In genomic region chr14:75662966-75663365, GRCh38 we compare ENCODE assay signal across 14 cellular contexts. TPM values are rescaled to one million over a fixed set of nuclear protein-coding genes. Genes with fewer than 3 reads are reported as not detected.
DNase-seq lines count a peak whose midpoint lies in the region; ATAC-seq and TF ChIP-seq lines count a peak whose summit lies in the region.
"Had no signal": no experiment of that assay in that cellular context is flagged by ENCODE, and none has a peak within 500 bp of the region (broad histone marks: within the 10 kb centered on the region; RNA-seq: fewer than 3 reads in every experiment).

No MANE protein-coding gene starts in this region.

- peak overlapping the region; percentile 39 for H3K4me3 Mint-ChIP-seq in T-helper 2 cell treated with Interferon-gamma antibody and Interleukin-4, amounts not matched to agents 5 μg/mL and 100 μg/mL, for 36 hours
- H3K4me3 Mint-ChIP-seq in activated CD8-positive, alpha-beta T cell treated with anti-CD3 and anti-CD28 coated beads for 36 hours: peak overlapping the region; percentile 17
- H3K4me3 Mint-ChIP-seq in natural killer cell treated with Interleukin-12 subunit alpha and Interleukin-12 subunit beta and Interleukin-15 and Interleukin-18, amount 100 ng/mL, for 72 hours: peak overlapping the region; percentile 13

- no peaks in the 10 kb centered on the region for H3K4me1 ChIP-seq in A673 (ENCODE audit: insufficient read depth, low read length, poor library complexity, severe bottlenecking)

- ATAC-seq in activated CD8-positive, alpha-beta T cell treated with anti-CD3 and anti-CD28 coated beads for 36 hours: no peak
- no peak for ATAC-seq in natural killer cell treated with Interleukin-12 subunit alpha and Interleukin-12 subunit beta and Interleukin-15 and Interleukin-18, amount 100 ng/mL, for 72 hours
- ATAC-seq in GM18861 (IDR thresholded peaks at IDR 0.05; ENCODE audit: unreplicated experiment) (no peak), HG02852 (IDR thresholded peaks at IDR 0.05; ENCODE audit: unreplicated experiment) (no peak)
- ATAC-seq: left colon had no signal

- peaks cover 22% of the 10 kb centered on the region for H3K36me3 ChIP-seq in A673 (ENCODE audit: insufficient read depth, low read length, poor library complexity, severe bottlenecking)
- H3K36me3 ChIP-seq: right atrium auricular region had no signal

- no peak overlapping the region for H3K27ac Mint-ChIP-seq in T-helper 2 cell treated with Interferon-gamma antibody and Interleukin-4, amounts not matched to agents 5 μg/mL and 100 μg/mL, for 36 hours
- H3K27ac Mint-ChIP-seq in activated CD8-positive, alpha-beta T cell treated with anti-CD3 and anti-CD28 coated beads for 36 hours: no peak overlapping the region
- no peak overlapping the region for H3K27ac Mint-ChIP-seq in natural killer cell treated with Interleukin-12 subunit alpha and Interleukin-12 subunit beta and Interleukin-15 and Interleukin-18, amount 100 ng/mL, for 72 hours

- TF ChIP-seq CTCF in activated CD8-positive, alpha-beta T cell treated with anti-CD3 and anti-CD28 coated beads for 36 hours (IDR thresholded peaks at IDR 0.05): no peak
- TF ChIP-seq CTCF in A673 (conservative IDR thresholded peaks at IDR 0.05; ENCODE audit: low read depth, low read length): no peak

- POLR2A ChIA-PET in activated CD8-positive, alpha-beta T cell treated with anti-CD3 and anti-CD28 coated beads for 36 hours (lab: Charles Lee): interaction anchor here (1.0 kb wide), 1 partner anchor 307 kb away, joined by 3 read pairs; no protein-coding TSS in a partner anchor
- POLR2A ChIA-PET in A673 (lab: Charles Lee; ENCODE audit: low non-redundant PET): no interaction called here

- no peaks in the 10 kb centered on the region for H3K27me3 ChIP-seq in A673 (replicated peaks; ENCODE audit: insufficient read depth, low read depth, low read length, poor library complexity)
- H3K27me3 ChIP-seq: right atrium auricular region, transverse colon had no signal

- peaks cover 8% of the 10 kb centered on the region for H3K36me3 Mint-ChIP-seq in T-helper 2 cell treated with Interferon-gamma antibody and Interleukin-4, amounts not matched to agents 5 μg/mL and 100 μg/mL, for 36 hours (ENCODE audit: low read depth)
- H3K36me3 Mint-ChIP-seq in activated CD8-positive, alpha-beta T cell treated with anti-CD3 and anti-CD28 coated beads for 36 hours (ENCODE audit: low read depth): peaks cover 8% of the 10 kb centered on the region
- no peaks in the 10 kb centered on the region for H3K36me3 Mint-ChIP-seq in natural killer cell treated with Interleukin-12 subunit alpha and Interleukin-12 subunit beta and Interleukin-15 and Interleukin-18, amount 100 ng/mL, for 72 hours

- H3K9me3 Mint-ChIP-seq in T-helper 2 cell treated with Interferon-gamma antibody and Interleukin-4, amounts not matched to agents 5 μg/mL and 100 μg/mL, for 36 hours: no peaks in the 10 kb centered on the region
- no peaks in the 10 kb centered on the region for H3K9me3 Mint-ChIP-seq in activated CD8-positive, alpha-beta T cell treated with anti-CD3 and anti-CD28 coated beads for 36 hours
- no peaks in the 10 kb centered on the region for H3K9me3 Mint-ChIP-seq in natural killer cell treated with Interleukin-12 subunit alpha and Interleukin-12 subunit beta and Interleukin-15 and Interleukin-18, amount 100 ng/mL, for 72 hours

- H3K9me3 ChIP-seq in A673 (ENCODE audit: low read depth, low read length, poor library complexity, severe bottlenecking): no peaks in the 10 kb centered on the region
- H3K9me3 ChIP-seq: right atrium auricular region, transverse colon had no signal

- H3K27me3 Mint-ChIP-seq in T-helper 2 cell treated with Interferon-gamma antibody and Interleukin-4, amounts not matched to agents 5 μg/mL and 100 μg/mL, for 36 hours (ENCODE audit: low read depth): no peaks in the 10 kb centered on the region
- H3K27me3 Mint-ChIP-seq in activated CD8-positive, alpha-beta T cell treated with anti-CD3 and anti-CD28 coated beads for 36 hours: no peaks in the 10 kb centered on the region
- H3K27me3 Mint-ChIP-seq in natural killer cell treated with Interleukin-12 subunit alpha and Interleukin-12 subunit beta and Interleukin-15 and Interleukin-18, amount 100 ng/mL, for 72 hours: no peaks in the 10 kb centered on the region

- no peak overlapping the region for H3K4me3 ChIP-seq in A673 (ENCODE audit: low read depth, low read length, poor library complexity, severe bottlenecking)
- H3K4me3 ChIP-seq: right atrium auricular region, transverse colon had no signal

- no TSS peak for BruUV-seq in A673 (replicated peaks; lab: Mats Ljungman, UMichigan)

- H3K27ac ChIP-seq in A673 (ENCODE audit: low read depth, low read length, poor library complexity, severe bottlenecking): no peak overlapping the region
- H3K27ac ChIP-seq: right atrium auricular region, transverse colon had no signal

- peaks cover 20% of the 10 kb centered on the region for H3K4me1 Mint-ChIP-seq in T-helper 2 cell treated with Interferon-gamma antibody and Interleukin-4, amounts not matched to agents 5 μg/mL and 100 μg/mL, for 36 hours (ENCODE audit: low read depth)
- H3K4me1 Mint-ChIP-seq in activated CD8-positive, alpha-beta T cell treated with anti-CD3 and anti-CD28 coated beads for 36 hours (ENCODE audit: low read depth): peaks cover 17% of the 10 kb centered on the region
- H3K4me1 Mint-ChIP-seq in natural killer cell treated with Interleukin-12 subunit alpha and Interleukin-12 subunit beta and Interleukin-15 and Interleukin-18, amount 100 ng/mL, for 72 hours (ENCODE audit: low read depth in 2 of 2): peaks cover 13 to 25% of the 10 kb centered on the region in 2 donors

- CTCF ChIA-PET in activated CD8-positive, alpha-beta T cell treated with anti-CD3 and anti-CD28 coated beads for 36 hours (lab: Charles Lee): interaction anchor here (0.6 to 2.2 kb wide), 3 partner anchors 8 to 320 kb away, joined by 3 to 11 read pairs (median 5); no protein-coding TSS in a partner anchor
- CTCF ChIA-PET in A673 (lab: Charles Lee): no interaction called here

- no peak for DNase-seq in T-helper 2 cell treated with Interferon-gamma antibody and Interleukin-4, amounts not matched to agents 5 μg/mL and 100 μg/mL, for 36 hours (ENCODE audit: low spot score)
- DNase-seq in T-helper 2 cell (no peak), HCEC 1CT (peak; percentile 47), A673 (ENCODE audit: low spot score) (no peak)
- no peak for DNase-seq in activated CD8-positive, alpha-beta T cell treated with anti-CD3 and anti-CD28 coated beads for 36 hours
- DNase-seq in natural killer cell treated with Interleukin-12 subunit alpha and Interleukin-12 subunit beta and Interleukin-15 and Interleukin-18, amount 100 ng/mL, for 72 hours (ENCODE audit: low spot score): no peak
- DNase-seq: hypothalamus; left colon; NCI-H1105 treated with DMSO at 0.1 percent for 48 hours; stimulated activated CD4-positive, alpha-beta T cell treated with anti-CD3 and anti-CD28 coated beads, Interleukin-1b, Interleukin-23, amount 100 ng/mL, for 48 hours; transverse colon had no signal

- intact Hi-C loops in activated CD8-positive, alpha-beta T cell treated with anti-CD3 and anti-CD28 coated beads for 36 hours (cut with micrococcal nuclease): no loop called here
- intact Hi-C loops in A673 (cut with micrococcal nuclease; ENCODE audit: unreplicated experiment): no loop called here

RNA-seq across cellular contexts. Expression of gene TTLL5, which starts 1.9 kb away (rescaled TPM):
- 10 to 100 TPM; 23.6 to 27.2 TPM for total RNA-seq in activated CD8-positive, alpha-beta T cell treated with anti-CD3 and anti-CD28 coated beads for 36 hours
- total RNA-seq in natural killer cell treated with Interleukin-12 subunit alpha and Interleukin-12 subunit beta and Interleukin-15 and Interleukin-18, amount 100 ng/mL, for 72 hours: 10 to 100 TPM; 32.1 to 83.3 TPM
- 56.4 and 56.7 TPM in 2 replicates for total RNA-seq in A673 (2021)

RNA-seq across cellular contexts. Expression of gene ERG28, which starts 2.3 kb away (rescaled TPM):
- total RNA-seq in activated CD8-positive, alpha-beta T cell treated with anti-CD3 and anti-CD28 coated beads for 36 hours: 10 to 100 TPM; 13.4 to 14.9 TPM
- total RNA-seq in natural killer cell treated with Interleukin-12 subunit alpha and Interleukin-12 subunit beta and Interleukin-15 and Interleukin-18, amount 100 ng/mL, for 72 hours: 10 to 100 TPM; 17.8 to 18.3 TPM
- total RNA-seq in A673 (2021): 38.3 and 43.3 TPM in 2 replicates
